1 cellular context compared by ENCODE assay signal in the genomic region with DNA sequence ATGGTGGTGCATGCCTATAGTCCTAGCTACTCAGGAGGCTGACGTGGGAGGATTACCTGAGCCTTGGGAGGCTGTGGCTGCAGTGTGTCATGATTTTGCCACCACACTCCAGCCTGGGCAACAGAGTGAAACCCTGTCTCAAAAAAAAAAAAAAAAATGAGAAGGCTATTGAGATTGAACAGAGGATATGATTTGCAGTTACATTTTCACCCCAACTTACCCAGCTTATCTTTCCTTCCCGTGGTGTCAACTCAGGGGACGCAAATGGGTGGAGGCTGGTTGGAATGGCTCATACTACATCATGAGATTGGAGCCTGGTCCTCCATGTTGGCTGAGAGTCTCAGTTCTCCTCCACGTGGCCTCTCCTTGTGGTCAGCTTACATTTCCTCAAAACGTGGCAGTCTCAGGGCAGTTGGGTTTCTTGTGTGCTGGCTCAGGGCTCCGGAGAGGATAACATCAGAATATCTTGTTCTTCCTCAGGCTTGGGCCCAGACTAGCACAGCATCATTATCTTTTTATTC.
A peak's percentile ranks its signal among the peaks of the same experiment; 100 is the strongest.
TF ChIP-seq lines count a peak whose summit lies in the region.

No MANE protein-coding gene starts in this region.

TF ChIP-seq in K562, 482 proteins besides CTCF, POLR2A, EP300 and RAD21 (continued from another document and continues in another):
- TF ChIP-seq AFF1 (IDR thresholded peaks at IDR 0.05; ENCODE audit: low read depth in 1 of 2, partially characterized antibody in 2 of 2): no peak
- no peak for TF ChIP-seq SNAPC5 (CRISPR knock-in tag; IDR thresholded peaks at IDR 0.05)
- no peak for TF ChIP-seq SMARCC2 (IDR thresholded peaks at IDR 0.05; ENCODE audit: low read depth)
- no peak for TF ChIP-seq NR4A1 (CRISPR knock-in tag; IDR thresholded peaks at IDR 0.05)
- no peak for TF ChIP-seq NR4A1 (tag; IDR thresholded peaks at IDR 0.05)
- no peak for TF ChIP-seq ZNF780A (CRISPR knock-in tag; IDR thresholded peaks at IDR 0.05)
- TF ChIP-seq ZBTB11 (CRISPR knock-in tag; IDR thresholded peaks at IDR 0.05): peak in 1 of 3 experiments; percentile 37; a peak in 1 of 6 replicates
- no peak for TF ChIP-seq ZNF384 (IDR thresholded peaks at IDR 0.05; ENCODE audit: low read depth, low read length)
- no peak for TF ChIP-seq POLR3A (IDR thresholded peaks at IDR 0.05; ENCODE audit: borderline replicate concordance, extremely low read depth, insufficient read depth, insufficient read length)
- no peak for TF ChIP-seq TAF15 (IDR thresholded peaks at IDR 0.05; ENCODE audit: low read depth, low read length)
- TF ChIP-seq U2AF1 (optimal IDR thresholded peaks at IDR 0.05; ENCODE audit: low read depth, low read length): no peak
- TF ChIP-seq RHOXF2B (CRISPR knock-in tag; conservative IDR thresholded peaks at IDR 0.05): no peak
- no peak for TF ChIP-seq ZNF263 (CRISPR knock-in tag; IDR thresholded peaks at IDR 0.05; ENCODE audit: borderline replicate concordance)
- no peak for TF ChIP-seq ZFP30 (CRISPR knock-in tag; IDR thresholded peaks at IDR 0.05; ENCODE audit: borderline replicate concordance)
- no peak for TF ChIP-seq MECOM (CRISPR knock-in tag; IDR thresholded peaks at IDR 0.05)
- TF ChIP-seq, protein P1, sequence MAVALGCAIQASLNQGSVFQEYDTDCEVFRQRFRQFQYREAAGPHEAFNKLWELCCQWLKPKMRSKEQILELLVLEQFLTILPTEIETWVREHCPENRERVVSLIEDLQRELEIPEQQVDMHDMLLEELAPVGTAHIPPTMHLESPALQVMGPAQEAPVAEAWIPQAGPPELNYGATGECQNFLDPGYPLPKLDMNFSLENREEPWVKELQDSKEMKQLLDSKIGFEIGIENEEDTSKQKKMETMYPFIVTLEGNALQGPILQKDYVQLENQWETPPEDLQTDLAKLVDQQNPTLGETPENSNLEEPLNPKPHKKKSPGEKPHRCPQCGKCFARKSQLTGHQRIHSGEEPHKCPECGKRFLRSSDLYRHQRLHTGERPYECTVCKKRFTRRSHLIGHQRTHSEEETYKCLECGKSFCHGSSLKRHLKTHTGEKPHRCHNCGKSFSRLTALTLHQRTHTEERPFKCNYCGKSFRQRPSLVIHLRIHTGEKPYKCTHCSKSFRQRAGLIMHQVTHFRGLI (CRISPR knock-in tag; IDR thresholded peaks at IDR 0.05): peak; percentile 59; the same call in 1 of the 2 replicates
- TF ChIP-seq E2F1 (CRISPR knock-in tag; IDR thresholded peaks at IDR 0.05): no peak
- TF ChIP-seq NR3C1 (CRISPR knock-in tag; IDR thresholded peaks at IDR 0.05): no peak
- TF ChIP-seq E2F5 (CRISPR knock-in tag; IDR thresholded peaks at IDR 0.05): no peak
- no peak for TF ChIP-seq FOSL1 (tag; conservative IDR thresholded peaks at IDR 0.05)
- TF ChIP-seq NCOR1 (IDR thresholded peaks at IDR 0.05): no peak
- no peak for TF ChIP-seq TCF7 (IDR thresholded peaks at IDR 0.05; ENCODE audit: borderline replicate concordance)
- no peak for TF ChIP-seq PHB2 (IDR thresholded peaks at IDR 0.05; ENCODE audit: low read depth)
- peak; percentile 96 for TF ChIP-seq ZNF766 (CRISPR knock-in tag; conservative IDR thresholded peaks at IDR 0.05)
- TF ChIP-seq, protein P2, sequence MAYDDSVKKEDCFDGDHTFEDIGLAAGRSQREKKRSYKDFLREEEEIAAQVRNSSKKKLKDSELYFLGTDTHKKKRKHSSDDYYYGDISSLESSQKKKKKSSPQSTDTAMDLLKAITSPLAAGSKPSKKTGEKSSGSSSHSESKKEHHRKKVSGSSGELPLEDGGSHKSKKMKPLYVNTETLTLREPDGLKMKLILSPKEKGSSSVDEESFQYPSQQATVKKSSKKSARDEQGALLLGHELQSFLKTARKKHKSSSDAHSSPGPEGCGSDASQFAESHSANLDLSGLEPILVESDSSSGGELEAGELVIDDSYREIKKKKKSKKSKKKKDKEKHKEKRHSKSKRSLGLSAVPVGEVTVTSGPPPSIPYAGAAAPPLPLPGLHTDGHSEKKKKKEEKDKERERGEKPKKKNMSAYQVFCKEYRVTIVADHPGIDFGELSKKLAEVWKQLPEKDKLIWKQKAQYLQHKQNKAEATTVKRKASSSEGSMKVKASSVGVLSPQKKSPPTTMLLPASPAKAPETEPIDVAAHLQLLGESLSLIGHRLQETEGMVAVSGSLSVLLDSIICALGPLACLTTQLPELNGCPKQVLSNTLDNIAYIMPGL (CRISPR knock-in tag; IDR thresholded peaks at IDR 0.05): no peak
- no peak for TF ChIP-seq MTA1 (IDR thresholded peaks at IDR 0.05; ENCODE audit: borderline replicate concordance)
- no peak for TF ChIP-seq SREBF2 (CRISPR knock-in tag; IDR thresholded peaks at IDR 0.05)
- TF ChIP-seq ZNF764 (CRISPR knock-in tag; IDR thresholded peaks at IDR 0.05; ENCODE audit: low read depth): no peak
- no peak for TF ChIP-seq PTRF (tag; IDR thresholded peaks at IDR 0.05)
- TF ChIP-seq ZFP1 (CRISPR knock-in tag; IDR thresholded peaks at IDR 0.05): no peak
- no peak for TF ChIP-seq ZNF134 (CRISPR knock-in tag; conservative IDR thresholded peaks at IDR 0.05)
- no peak for TF ChIP-seq ZC3H11A (IDR thresholded peaks at IDR 0.05; ENCODE audit: low read depth, low read length)
- no peak for TF ChIP-seq TCF3 (CRISPR knock-in tag; IDR thresholded peaks at IDR 0.05)
- no peak for TF ChIP-seq HDAC6 (IDR thresholded peaks at IDR 0.05; ENCODE audit: low read depth, low read length)
- TF ChIP-seq EWSR1 (IDR thresholded peaks at IDR 0.05; ENCODE audit: borderline replicate concordance, low read depth, partially characterized antibody): no peak
- TF ChIP-seq PCBP1 (IDR thresholded peaks at IDR 0.05; ENCODE audit: low read depth, low read length, poor library complexity, severe bottlenecking): no peak
- no peak for TF ChIP-seq NFRKB (IDR thresholded peaks at IDR 0.05; ENCODE audit: low read depth)
- TF ChIP-seq, protein P3, sequence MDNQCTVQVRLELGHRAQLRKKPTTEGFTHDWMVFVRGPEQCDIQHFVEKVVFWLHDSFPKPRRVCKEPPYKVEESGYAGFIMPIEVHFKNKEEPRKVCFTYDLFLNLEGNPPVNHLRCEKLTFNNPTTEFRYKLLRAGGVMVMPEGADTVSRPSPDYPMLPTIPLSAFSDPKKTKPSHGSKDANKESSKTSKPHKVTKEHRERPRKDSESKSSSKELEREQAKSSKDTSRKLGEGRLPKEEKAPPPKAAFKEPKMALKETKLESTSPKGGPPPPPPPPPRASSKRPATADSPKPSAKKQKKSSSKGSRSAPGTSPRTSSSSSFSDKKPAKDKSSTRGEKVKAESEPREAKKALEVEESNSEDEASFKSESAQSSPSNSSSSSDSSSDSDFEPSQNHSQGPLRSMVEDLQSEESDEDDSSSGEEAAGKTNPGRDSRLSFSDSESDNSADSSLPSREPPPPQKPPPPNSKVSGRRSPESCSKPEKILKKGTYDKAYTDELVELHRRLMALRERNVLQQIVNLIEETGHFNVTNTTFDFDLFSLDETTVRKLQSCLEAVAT (IDR thresholded peaks at IDR 0.05): no peak
- TF ChIP-seq, protein P4, sequence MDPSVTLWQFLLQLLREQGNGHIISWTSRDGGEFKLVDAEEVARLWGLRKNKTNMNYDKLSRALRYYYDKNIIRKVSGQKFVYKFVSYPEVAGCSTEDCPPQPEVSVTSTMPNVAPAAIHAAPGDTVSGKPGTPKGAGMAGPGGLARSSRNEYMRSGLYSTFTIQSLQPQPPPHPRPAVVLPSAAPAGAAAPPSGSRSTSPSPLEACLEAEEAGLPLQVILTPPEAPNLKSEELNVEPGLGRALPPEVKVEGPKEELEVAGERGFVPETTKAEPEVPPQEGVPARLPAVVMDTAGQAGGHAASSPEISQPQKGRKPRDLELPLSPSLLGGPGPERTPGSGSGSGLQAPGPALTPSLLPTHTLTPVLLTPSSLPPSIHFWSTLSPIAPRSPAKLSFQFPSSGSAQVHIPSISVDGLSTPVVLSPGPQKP (CRISPR knock-in tag; IDR thresholded peaks at IDR 0.05): no peak
- TF ChIP-seq ZNF639 (CRISPR knock-in tag; conservative IDR thresholded peaks at IDR 0.05 in 1 of 2, IDR thresholded peaks at IDR 0.05 in 1 of 2): 0 out of 4 replicates have a peak, but pooled peaks of 1 of the 2 experiments have one; percentile 44
- no peak for TF ChIP-seq MEF2A (IDR thresholded peaks at IDR 0.05; ENCODE audit: control insufficient read depth, low read depth, low read length)
- TF ChIP-seq TEAD1 (CRISPR knock-in tag; IDR thresholded peaks at IDR 0.05): no peak
